Comparison of ENCODE assay signal across 11 cellular contexts in the genomic region with DNA sequence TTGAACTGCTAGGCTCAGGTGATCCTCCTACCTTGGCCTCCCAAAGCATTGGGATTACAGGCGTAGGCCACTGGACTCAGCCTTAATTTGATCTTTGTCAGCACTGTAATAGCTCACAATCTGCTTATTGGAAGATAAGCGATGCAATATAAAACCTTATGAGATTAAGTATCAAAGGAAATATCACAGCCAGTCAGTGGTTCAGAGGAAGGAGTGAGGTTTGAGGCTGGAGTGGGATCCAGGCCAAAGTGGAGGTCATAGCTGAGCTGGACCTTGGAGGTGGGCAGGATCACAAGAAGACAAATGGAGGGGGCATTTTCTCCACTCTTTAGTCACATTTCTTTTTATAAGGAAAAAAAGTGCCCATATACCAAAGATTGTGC.
DNase-seq lines count a peak whose midpoint lies in the region; ATAC-seq and TF ChIP-seq lines count a peak whose summit lies in the region.
"Had no signal": no experiment of that assay in that cellular context is flagged by ENCODE, and none has a peak within 500 bp of the region (broad histone marks: within the 10 kb centered on the region; RNA-seq: fewer than 3 reads in every experiment).

No MANE protein-coding gene starts in this region.

- intact Hi-C loops in heart left ventricle (cut with DNase I) (no loop called here), ovary (cut with DNase I) (loop anchor here in 1 of 4 donors (5.0 to 10.0 kb wide), 2 partner anchors 161 to 261 kb away; no protein-coding TSS in a partner anchor), uterus (cut with DNase I; ENCODE audit: low total_unique reads) (no loop called here)

- TF ChIP-seq CTCF in heart left ventricle (IDR thresholded peaks at IDR 0.05) (no peak), ovary (IDR thresholded peaks at IDR 0.05) (no peak), uterus (IDR thresholded peaks at IDR 0.05) (no peak)

- no peak for TF ChIP-seq EP300 in ovary (IDR thresholded peaks at IDR 0.05)

- H3K27me3 ChIP-seq in heart left ventricle (no peaks in the 10 kb centered on the region), ovary (no peaks in the 10 kb centered on the region), uterus (no peaks in the 10 kb centered on the region), HAP-1 (ENCODE audit: low read depth) (no peaks in the 10 kb centered on the region)

- DNase-seq in SW480 (ENCODE audit: low spot score) (peak; percentile 8), heart left ventricle (no peak), ovary (peak; percentile 38 to 66 (median 45)), uterus (peak; percentile 36 to 38), T-helper 9 cell (no peak), putamen (ENCODE audit: low spot score) (no peak), HAP-1 (ENCODE audit: low spot score in 2 of 2) (no peak)
- DNase-seq: CD8-positive, alpha-beta T cell; NCI-H2029 had no signal

- no peaks in the 10 kb centered on the region for H3K36me3 ChIP-seq in heart left ventricle
- no peaks in the 10 kb centered on the region for H3K36me3 ChIP-seq in ovary
- no peaks in the 10 kb centered on the region for H3K36me3 ChIP-seq in uterus
- no peaks in the 10 kb centered on the region for H3K36me3 ChIP-seq in HAP-1 (replicated peaks)

- H3K4me1 ChIP-seq in heart left ventricle (peaks cover 0 to 29% (median 6%) of the 10 kb centered on the region in 12 donors), ovary (ENCODE audit: insufficient read depth) (peaks cover 7% of the 10 kb centered on the region), uterus (no peaks in the 10 kb centered on the region), HAP-1 (no peaks in the 10 kb centered on the region)
- H3K4me1 ChIP-seq: parathyroid adenoma had no signal

- 48 to 62% (median 58%) methylated on average over 2 of the region's 2 CpGs for WGBS in heart left ventricle, 4 donors
- WGBS in ovary, 3 donors: 37 to 59% (median 57%) methylated on average over 2 of the region's 2 CpGs

- peak overlapping the region in 11 of 12 donors; percentile 4 to 76 (median 52) for H3K27ac ChIP-seq in heart left ventricle
- H3K27ac ChIP-seq in ovary: peak overlapping the region; percentile 17 to 70
- peak overlapping the region; percentile 76 to 91 for H3K27ac ChIP-seq in uterus
- H3K27ac ChIP-seq: HL-60, parathyroid adenoma had no signal

- peak in 2 of 4 donors; percentile 33 to 37 for ATAC-seq in heart left ventricle
- ATAC-seq: CD8-positive, alpha-beta T cell had no signal

- H3K4me3 ChIP-seq in heart left ventricle: no peak overlapping the region
- no peak overlapping the region for H3K4me3 ChIP-seq in ovary
- no peak overlapping the region for H3K4me3 ChIP-seq in uterus
- H3K4me3 ChIP-seq in HAP-1: no peak overlapping the region

- TF ChIP-seq POLR2A in heart left ventricle (IDR thresholded peaks at IDR 0.05) (no peak), ovary (IDR thresholded peaks at IDR 0.05) (no peak), uterus (IDR thresholded peaks at IDR 0.05) (no peak)

- H3K9me3 ChIP-seq in heart left ventricle (no peaks in the 10 kb centered on the region), ovary (no peaks in the 10 kb centered on the region), uterus (no peaks in the 10 kb centered on the region), HAP-1 (no peaks in the 10 kb centered on the region)

- in situ Hi-C loops in HAP-1 (cut with MboI; ENCODE audit: low sequenced_read_pairs): no loop called here

Comparison
In these comparisons a context has a peak if more than half of its experiments do, and no peak if none do; other contexts are left out.
1. DNase-seq: peak in SW480 (single experiment), ovary (5 of 5) and uterus (2 of 2); none in heart left ventricle (0 of 5), T-helper 9 cell (single experiment), putamen (single experiment) and HAP-1 (0 of 2).
2. Peak in every context shown above with its lines, with median percentiles within 50 percentile points of each other: H3K27ac ChIP-seq.